Comparison of ENCODE assay signal across 17 cellular contexts in the genomic region with DNA sequence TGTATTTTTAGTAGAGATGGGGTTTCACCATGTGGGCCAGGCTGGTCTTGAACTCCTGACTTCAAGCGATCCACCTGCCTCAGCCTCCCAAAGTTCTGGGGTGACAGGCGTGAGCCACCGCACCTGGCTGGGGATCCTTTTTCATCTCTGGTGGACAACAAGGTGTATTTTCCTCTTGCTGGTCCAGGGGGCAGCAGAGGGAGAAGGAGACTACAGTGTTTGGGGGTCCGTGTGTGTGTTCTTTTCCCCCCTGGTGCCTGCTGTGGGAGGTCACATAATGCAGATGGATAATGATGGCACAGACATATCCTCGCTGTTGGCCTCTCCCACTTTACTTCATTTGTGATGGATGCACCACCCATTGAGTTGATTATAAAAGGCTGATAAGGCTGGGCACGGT. TPM values are rescaled to one million over a fixed set of nuclear protein-coding genes. Genes with fewer than 3 reads are reported as not detected.
DNase-seq lines count a peak whose midpoint lies in the region; FAIRE-seq and TF ChIP-seq lines count a peak whose summit lies in the region.
"Had no signal": no experiment of that assay in that cellular context is flagged by ENCODE, and none has a peak within 500 bp of the region (broad histone marks: within the 10 kb centered on the region; RNA-seq: fewer than 3 reads in every experiment).

No MANE protein-coding gene starts in this region.

- no peaks in the 10 kb centered on the region for H3K9me3 ChIP-seq in H9 (ENCODE audit: control insufficient read depth, low read depth, low read length)
- no peaks in the 10 kb centered on the region for H3K9me3 ChIP-seq in keratinocyte (ENCODE audit: control insufficient read depth, low read depth, low read length)
- H3K9me3 ChIP-seq: suprapubic skin had no signal

- no peak overlapping the region for H3K14ac ChIP-seq in H9 (ENCODE audit: insufficient read depth, low read length)

- H4K91ac ChIP-seq in H9 (ENCODE audit: insufficient read length, low read depth, low read length) = no peak overlapping the region

- H2BK15ac ChIP-seq in H9 (ENCODE audit: low read depth, low read length) = no peak overlapping the region

- no peaks in the 10 kb centered on the region for H3K23me2 ChIP-seq in H9 (ENCODE audit: insufficient read length, low read depth, low read length, poor library complexity, severe bottlenecking)

- H3K9ac ChIP-seq in H9 (ENCODE audit: extremely low read depth, insufficient read length, low read length) = no peak overlapping the region
- H3K9ac ChIP-seq in keratinocyte (ENCODE audit: control insufficient read depth, extremely low read depth, insufficient read depth, low read length) = no peak overlapping the region

- no peaks in the 10 kb centered on the region; a peak in 1 of 5 replicates for H3K9me3 Mint-ChIP-seq in H9
- H3K9me3 Mint-ChIP-seq: activated naive CD4-positive, alpha-beta T cell treated with anti-CD3 and anti-CD28 coated beads for 36 hours had no signal

- H3K23ac ChIP-seq in H9 (ENCODE audit: insufficient read length, low read depth, low read length) = no peak overlapping the region

- no peak overlapping the region for H4K8ac ChIP-seq in H9 (replicated peaks; ENCODE audit: insufficient read length, low read depth, low read length)

- H3K4me1 ChIP-seq in H9 (ENCODE audit: insufficient read depth, low read length) (no peaks in the 10 kb centered on the region), keratinocyte (ENCODE audit: control insufficient read depth, extremely low read depth, insufficient read depth, low read length) (no peaks in the 10 kb centered on the region)
- H3K4me1 ChIP-seq: suprapubic skin had no signal

- WGBS in H9 (ENCODE audit: extremely low coverage, insufficient read length, low lambda C conversion rate) = no CpG with 5 or more reads among the region's 6 CpGs

- no peaks in the 10 kb centered on the region for H3K27me3 ChIP-seq in H9 (ENCODE audit: insufficient read depth, low read length)
- no peaks in the 10 kb centered on the region for H3K27me3 ChIP-seq in brain microvascular endothelial cell (replicated peaks)
- H3K27me3 ChIP-seq in keratinocyte (ENCODE audit: control insufficient read depth, extremely low read depth, insufficient read depth, low read length) = no peaks in the 10 kb centered on the region
- H3K27me3 ChIP-seq: suprapubic skin had no signal

- DNase-seq in D721Med (ENCODE audit: insufficient read length, low spot score) = no peak
- peak; percentile 58 for DNase-seq in H9
- no peak for DNase-seq in brain microvascular endothelial cell
- no peak for DNase-seq in keratinocyte (ENCODE audit: low read depth, low spot score)
- DNase-seq in SW480 (ENCODE audit: low spot score) = no peak
- DNase-seq in germinal center (ENCODE audit: low spot score) = no peak
- DNase-seq in cortex of kidney (lab: John Stamatoyannopoulos, UW) = no peak
- DNase-seq in NCI-H226 = no peak
- DNase-seq: activated CD8-positive, alpha-beta memory T cell treated with anti-CD3 and anti-CD28 coated beads, Interleukin-2, amount 10 ng/mL, durations not matched to agents 7 days and 5 days; activated naive CD4-positive, alpha-beta T cell treated with anti-CD3 and anti-CD28 coated beads for 36 hours; NCI-H2081 treated with DMSO at 0.1 percent for 48 hours; NCI-H526 had no signal

- no peak overlapping the region for H2AFZ ChIP-seq in H9 (ENCODE audit: low read length)
- H2AFZ ChIP-seq in keratinocyte (ENCODE audit: control insufficient read depth, low read length) = no peak overlapping the region

- H3K4me3 ChIP-seq in brain microvascular endothelial cell (ENCODE audit: low read depth, low read length) (no peak overlapping the region), keratinocyte (ENCODE audit: control insufficient read depth in 2 of 3, extremely low read depth in 1 of 3, insufficient read depth in 2 of 3, low read depth in 1 of 3, low read length in 3 of 3) (no peak overlapping the region)
- H3K4me3 ChIP-seq: suprapubic skin had no signal

- no peak overlapping the region for H3K4ac ChIP-seq in H9 (ENCODE audit: low read depth, low read length)

- H2BK12ac ChIP-seq in H9 (ENCODE audit: insufficient read length, low read depth, low read length) = no peak overlapping the region

- no peak overlapping the region for H3K27ac ChIP-seq in H9 (ENCODE audit: insufficient read length, low read depth, low read length)
- H3K27ac ChIP-seq in brain microvascular endothelial cell = no peak overlapping the region
- no peak overlapping the region for H3K27ac ChIP-seq in keratinocyte (ENCODE audit: control insufficient read depth, insufficient read depth, low read length)
- H3K27ac ChIP-seq: RWPE1, suprapubic skin had no signal

- FAIRE-seq in D721Med (lab: Jason Lieb, UNC) = no peak
- no peak for FAIRE-seq in keratinocyte (lab: Jason Lieb, UNC)
- FAIRE-seq: frontal cortex, GM12892 had no signal

- H4K5ac ChIP-seq in H9 (ENCODE audit: insufficient read length, low read depth, low read length) = no peak overlapping the region

- no peaks in the 10 kb centered on the region for H3K36me3 ChIP-seq in brain microvascular endothelial cell (replicated peaks)
- H3K36me3 ChIP-seq in keratinocyte (ENCODE audit: control insufficient read depth in 2 of 2, extremely low read depth in 1 of 2, insufficient read depth in 2 of 2, low read length in 2 of 2) = peaks cover 0 to 4% of the 10 kb centered on the region in 2 experiments

- no peak overlapping the region for H3K27ac Mint-ChIP-seq in H9
- H3K27ac Mint-ChIP-seq: activated CD8-positive, alpha-beta memory T cell treated with anti-CD3 and anti-CD28 coated beads, Interleukin-2, amount 10 ng/mL, durations not matched to agents 7 days and 5 days; activated naive CD4-positive, alpha-beta T cell treated with anti-CD3 and anti-CD28 coated beads for 36 hours; B cell had no signal

- H3K4me3 Mint-ChIP-seq in H9 = no peak overlapping the region
- H3K4me3 Mint-ChIP-seq: activated CD8-positive, alpha-beta memory T cell treated with anti-CD3 and anti-CD28 coated beads, Interleukin-2, amount 10 ng/mL, durations not matched to agents 7 days and 5 days; activated naive CD4-positive, alpha-beta T cell treated with anti-CD3 and anti-CD28 coated beads for 36 hours; B cell had no signal

- no peak overlapping the region for H2BK5ac ChIP-seq in H9 (ENCODE audit: insufficient read length, low read length)

- peaks cover 11 to 32% (median 29%) of the 10 kb centered on the region in 3 experiments for H3K36me3 Mint-ChIP-seq in H9 (ENCODE audit: insufficient read depth in 1 of 3, low read depth in 3 of 3)

- no peak overlapping the region for H2AK5ac ChIP-seq in H9 (ENCODE audit: insufficient read length, low read length)

- TF ChIP-seq CTCF in D721Med (IDR thresholded peaks at IDR 0.05; ENCODE audit: insufficient read depth, missing control alignments) (peak; percentile 18), H9 (conservative IDR thresholded peaks at IDR 0.05) (peak; percentile 58; the same call in 2 of the 3 replicates), brain microvascular endothelial cell (IDR thresholded peaks at IDR 0.05; ENCODE audit: low read depth, low read length, missing control alignments) (peak; percentile 53), keratinocyte (optimal IDR thresholded peaks at IDR 0.05 in 1 of 3, IDR thresholded peaks at IDR 0.05 in 1 of 3, conservative IDR thresholded peaks at IDR 0.05 in 1 of 3; ENCODE audit: extremely low read depth in 1 of 3, insufficient read depth in 2 of 3, low read length in 3 of 3) (peak in 2 of 3 experiments; percentile 9 to 26)

- H3K18ac ChIP-seq in H9 (ENCODE audit: insufficient read length, low read depth, low read length) = no peak overlapping the region

- no peak overlapping the region for H3T11ph ChIP-seq in H9 (ENCODE audit: low read length)

- no peaks in the 10 kb centered on the region for H4K20me1 ChIP-seq in H9 (ENCODE audit: control insufficient read depth, insufficient read depth, insufficient read length)
- no peaks in the 10 kb centered on the region for H4K20me1 ChIP-seq in keratinocyte (ENCODE audit: control insufficient read depth, extremely low read depth, insufficient read depth, low read length)

- in situ Hi-C loops in brain microvascular endothelial cell (cut with HindIII; ENCODE audit: low pct_ligation_motif_present, low sequenced_read_pairs) = no loop called here

- H2BK20ac ChIP-seq in H9 (ENCODE audit: low read depth, low read length, poor library complexity, severe bottlenecking) = no peak overlapping the region

- no peak overlapping the region for H3K56ac ChIP-seq in H9 (ENCODE audit: insufficient read length, low read depth, low read length)

- H3K4me1 Mint-ChIP-seq in H9 = peaks cover 4 to 5% of the 10 kb centered on the region in 2 experiments
- H3K4me1 Mint-ChIP-seq: B cell had no signal

- H3K79me1 ChIP-seq in H9 (ENCODE audit: insufficient read depth, low read depth, low read length, poor library complexity, severe bottlenecking) = no peaks in the 10 kb centered on the region

- no peak overlapping the region for H2BK120ac ChIP-seq in H9 (ENCODE audit: low read depth, low read length, poor library complexity, severe bottlenecking)

- H3K9me1 ChIP-seq in keratinocyte (ENCODE audit: control insufficient read depth, extremely low read depth, insufficient read depth, low read length) = no peaks in the 10 kb centered on the region

- H3K27me3 Mint-ChIP-seq in H9 (ENCODE audit: low read depth) = no peaks in the 10 kb centered on the region
- H3K27me3 Mint-ChIP-seq: activated CD8-positive, alpha-beta memory T cell treated with anti-CD3 and anti-CD28 coated beads, Interleukin-2, amount 10 ng/mL, durations not matched to agents 7 days and 5 days; B cell had no signal

- H3K79me2 ChIP-seq in H9 (ENCODE audit: insufficient read depth, low read length) (no peaks in the 10 kb centered on the region), keratinocyte (ENCODE audit: control insufficient read depth, insufficient read depth, low read length) (no peaks in the 10 kb centered on the region)

- H3K4me2 ChIP-seq in H9 (ENCODE audit: insufficient read depth, insufficient read length, low read length) = no peak overlapping the region
- no peak overlapping the region for H3K4me2 ChIP-seq in keratinocyte (ENCODE audit: control insufficient read depth, extremely low read depth, insufficient read depth, low read depth, low read length)

- dilution Hi-C loops in keratinocyte (cut with MboI; ENCODE audit: extremely low pct_ligation_motif_present, low sequenced_read_pairs) = no loop called here

RNA-seq across cellular contexts. Expression of gene CD99, which starts 39.0 kb away (rescaled TPM):
- total RNA-seq in H9 (2021) = 92.1 and 92.4 TPM in 2 replicates
- 33.8 to 165 TPM (median 74.4 TPM) in 3 replicates for polyA plus RNA-seq in keratinocyte
- 38.5 TPM for polyA plus RNA-seq in keratinocyte (2011; ENCODE audit: low read depth)
- polyA plus RNA-seq in keratinocyte (2011; cell fraction: cytosol; rRNA removed) = 68.5 and 123 TPM in 2 replicates
- polyA plus RNA-seq in keratinocyte (2011; cell fraction: nucleus; rRNA removed) = 96.6 and 113 TPM in 2 replicates
- polyA plus RNA-seq in keratinocyte (2012; ENCODE audit: low replicate concordance) = 71.6 and 247 TPM in 2 replicates
- 31.3 to 57.0 TPM (median 41.1 TPM) in 3 replicates for polyA minus RNA-seq in keratinocyte
- 60.2 TPM for polyA minus RNA-seq in keratinocyte (2011; cell fraction: cytosol; rRNA and poly(A)+ RNA removed)
- polyA minus RNA-seq in keratinocyte (2011; cell fraction: nucleus; rRNA and poly(A)+ RNA removed) = 26.3 and 33.7 TPM in 2 replicates
